In genomic region chr5:55110156-55110680, GRCh38 we compare ENCODE assay signal across 28 cellular contexts. TPM values are rescaled to one million over a fixed set of nuclear protein-coding genes. Genes with fewer than 3 reads are reported as not detected.
"Had no signal": no experiment of that assay in that cellular context is flagged by ENCODE, and none has a peak within 500 bp of the region (broad histone marks: within the 10 kb centered on the region; RNA-seq: fewer than 3 reads in every experiment).

No MANE protein-coding gene starts in this region.

- FAIRE-seq: bronchial epithelial cell, islet of Langerhans had no signal

- H3K9me3 ChIP-seq: heart left ventricle, left lung, mucosa of descending colon, right lobe of liver, thyroid gland, upper lobe of left lung, vagina had no signal

- H3K27me3 ChIP-seq: left lung, right lobe of liver, thyroid gland, upper lobe of left lung, vagina had no signal

- H3K36me3 ChIP-seq: heart left ventricle, left lung, right lobe of liver, thyroid gland, upper lobe of left lung, vagina, WERI-Rb-1 had no signal

- H3K27ac ChIP-seq: heart left ventricle, left lung, right lobe of liver, skin epidermis, thyroid gland, upper lobe of left lung, vagina, WERI-Rb-1 had no signal

- DNase-seq: activated CD4-positive, alpha-beta memory T cell treated with anti-CD3 and anti-CD28 coated beads for 36 hours; activated CD4-positive, alpha-beta T cell treated with anti-CD3 and anti-CD28 coated beads, Interleukin-2, amount 10 ng/mL, durations not matched to agents 24 days and 14 days; activated CD4-positive, CD25-positive, alpha-beta regulatory T cell treated with anti-CD3 and anti-CD28 coated beads, Interleukin-2, amount 50 U/mL, for 72 hours; activated naive CD4-positive, alpha-beta T cell; activated T-cell treated with anti-CD3 and anti-CD28 coated beads, Interleukin-2, amount 50 U/mL, for 72 hours; anterior cingulate cortex; effector memory CD4-positive, alpha-beta T cell; foreskin fibroblast; heart left ventricle; left lung; mucosa of descending colon; nephron progenitor cell; occipital lobe; posterior cingulate gyrus; right lobe of liver; stimulated activated CD4-positive, alpha-beta T cell treated with anti-CD3 and anti-CD28 coated beads, Interleukin-4, amount 100 ng/mL, for 24 hours; substantia nigra; T-helper 17 cell; T1000; thyroid gland; upper lobe of left lung; WERI-Rb-1 had no signal

- H3K4me3 ChIP-seq: heart left ventricle, left lung, lung, mucosa of descending colon, right lobe of liver, skin epidermis, thyroid gland, upper lobe of left lung, vagina had no signal

- H3K4me1 ChIP-seq: heart left ventricle, left lung, right lobe of liver, thyroid gland, upper lobe of left lung, vagina had no signal

RNA-seq across cellular contexts. Expression of gene GZMA, which starts 7.8 kb away (rescaled TPM):
- total RNA-seq: bronchial epithelial cell, myocyte, occipital lobe had no signal

RNA-seq across cellular contexts. Expression of gene GPX8, which starts 49.8 kb away (rescaled TPM):
- total RNA-seq: activated CD4-positive, alpha-beta memory T cell treated with anti-CD3 and anti-CD28 coated beads for 36 hours; activated CD4-positive, alpha-beta T cell treated with anti-CD3 and anti-CD28 coated beads, Interleukin-2, amount 10 ng/mL, durations not matched to agents 24 days and 14 days; activated T-cell treated with anti-CD3 and anti-CD28 coated beads, Interleukin-2, amount 50 U/mL, for 72 hours; T-helper 17 cell had no signal
